4 cellular contexts compared by ENCODE assay signal in the genomic region with DNA sequence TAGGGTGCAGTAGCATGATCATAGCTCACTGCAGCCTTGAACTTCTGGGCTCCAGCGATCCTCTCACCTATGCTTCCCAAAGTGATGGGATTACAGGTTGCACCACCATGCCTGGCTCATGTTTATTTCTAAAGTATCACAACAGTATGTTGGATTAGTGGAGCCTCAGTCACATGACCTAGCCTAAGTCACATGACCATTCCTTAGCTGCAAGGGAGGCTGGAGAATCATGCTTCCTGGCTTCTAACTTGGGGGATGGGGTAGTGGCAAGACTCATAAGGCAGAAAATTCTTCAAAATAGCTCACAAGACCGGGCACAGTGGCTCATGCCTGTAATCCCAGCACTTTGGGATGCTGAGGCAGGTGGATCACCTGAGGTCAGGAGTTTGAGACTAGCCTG.
TF ChIP-seq lines count a peak whose summit lies in the region.

No MANE protein-coding gene starts in this region.

TF ChIP-seq in SK-N-SH, 30 proteins besides CTCF, POLR2A, EP300 and RAD21:
- TF ChIP-seq SIN3A (IDR thresholded peaks at IDR 0.05; ENCODE audit: borderline replicate concordance, low read depth, low read length) (no peak), CHD2 (IDR thresholded peaks at IDR 0.05; ENCODE audit: low read length, partially characterized antibody) (no peak), USF1 (IDR thresholded peaks at IDR 0.05; ENCODE audit: borderline replicate concordance, low read depth) (peak; percentile 55; the same call in 1 of the 2 replicates)

TF ChIP-seq in SK-N-SH treated with all-trans-retinoic acid at 6 μM for 48 hours, 23 proteins besides CTCF, POLR2A, EP300 and RAD21:
- TF ChIP-seq ESRRG (CRISPR knock-in tag; IDR thresholded peaks at IDR 0.05) (no peak), ARNTL (CRISPR knock-in tag; IDR thresholded peaks at IDR 0.05; ENCODE audit: borderline replicate concordance, low read depth) (no peak), SNAI2 (CRISPR knock-in tag; IDR thresholded peaks at IDR 0.05) (no peak), TSHZ2 (CRISPR knock-in tag; IDR thresholded peaks at IDR 0.05) (no peak), ZNF8 (CRISPR knock-in tag; IDR thresholded peaks at IDR 0.05) (no peak)

TF ChIP-seq in IMR-90, 13 proteins besides CTCF, POLR2A, EP300 and RAD21:
- TF ChIP-seq, protein P1, sequence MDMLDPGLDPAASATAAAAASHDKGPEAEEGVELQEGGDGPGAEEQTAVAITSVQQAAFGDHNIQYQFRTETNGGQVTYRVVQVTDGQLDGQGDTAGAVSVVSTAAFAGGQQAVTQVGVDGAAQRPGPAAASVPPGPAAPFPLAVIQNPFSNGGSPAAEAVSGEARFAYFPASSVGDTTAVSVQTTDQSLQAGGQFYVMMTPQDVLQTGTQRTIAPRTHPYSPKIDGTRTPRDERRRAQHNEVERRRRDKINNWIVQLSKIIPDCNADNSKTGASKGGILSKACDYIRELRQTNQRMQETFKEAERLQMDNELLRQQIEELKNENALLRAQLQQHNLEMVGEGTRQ (IDR thresholded peaks at IDR 0.05; ENCODE audit: low read depth, low read length) = peak; percentile 74
- no peak for TF ChIP-seq FOS (IDR thresholded peaks at IDR 0.05; ENCODE audit: low read depth, low read length)

TF ChIP-seq in GM12878, 131 proteins besides CTCF, POLR2A, EP300 and RAD21:
- TF ChIP-seq ZNF274 (IDR thresholded peaks at IDR 0.05; ENCODE audit: insufficient read depth, insufficient read length) (no peak), TCF7 (IDR thresholded peaks at IDR 0.05; ENCODE audit: borderline replicate concordance) (no peak), HDAC2 (IDR thresholded peaks at IDR 0.05) (no peak), ASH2L (IDR thresholded peaks at IDR 0.05; ENCODE audit: borderline replicate concordance, low read depth) (no peak), YBX1 (IDR thresholded peaks at IDR 0.05) (no peak), RCOR1 (conservative IDR thresholded peaks at IDR 0.05; ENCODE audit: low read depth, low read length) (no peak), NR2F1 (conservative IDR thresholded peaks at IDR 0.05) (no peak), USF1 (IDR thresholded peaks at IDR 0.05; ENCODE audit: borderline replicate concordance, extremely low read length, insufficient read depth, low read depth, low read length) (peak; percentile 4), RBBP5 (conservative IDR thresholded peaks at IDR 0.05) (no peak), ZNF217 (IDR thresholded peaks at IDR 0.05) (no peak), TCF12 (IDR thresholded peaks at IDR 0.05; ENCODE audit: low read depth, low read length) (no peak), HDGF (IDR thresholded peaks at IDR 0.05) (no peak), CREB1 (IDR thresholded peaks at IDR 0.05; ENCODE audit: low read depth) (no peak), GABPA (IDR thresholded peaks at IDR 0.05; ENCODE audit: low read depth) (no peak), RAD51 (IDR thresholded peaks at IDR 0.05) (peak; percentile 57; the same call in 1 of the 2 replicates)
